ENCODE assay signal across 1 cellular context in the genomic region with DNA sequence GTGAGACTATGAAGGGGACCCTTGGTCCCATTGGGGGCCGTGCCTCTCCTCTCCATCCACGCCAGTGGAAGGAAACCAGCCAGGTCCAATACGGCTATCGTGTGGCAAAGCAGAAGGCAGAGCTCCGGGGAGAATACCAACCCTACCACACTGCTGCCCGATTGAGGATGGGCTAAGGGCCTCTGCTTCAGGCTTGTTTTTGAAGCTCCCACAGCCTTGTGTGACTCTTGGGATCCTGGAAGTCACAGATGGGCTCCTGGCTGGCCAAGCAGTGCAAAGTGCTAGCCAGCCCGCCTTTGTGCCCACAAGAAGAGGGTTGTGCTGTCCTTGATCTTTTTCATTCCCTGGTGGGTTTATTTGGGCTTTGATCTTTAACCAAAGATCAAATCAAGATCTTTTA.
TF ChIP-seq lines count a peak whose summit lies in the region.

No MANE protein-coding gene starts in this region.

TF ChIP-seq in IMR-90, 13 proteins besides CTCF, POLR2A, EP300 and RAD21 (continued from another document):
- TF ChIP-seq CEBPB (IDR thresholded peaks at IDR 0.05; ENCODE audit: low read depth, low read length) (no peak), RCOR1 (IDR thresholded peaks at IDR 0.05; ENCODE audit: insufficient replicate concordance, low read length) (no peak)
TF ChIP-seq in IMR-90: peak in this region for 0.
